ENCODE assay signal across 1 cellular context in genomic region chr17:82253179-82253544, GRCh38.
TF ChIP-seq lines count a peak whose summit lies in the region.

No MANE protein-coding gene starts in this region.

TF ChIP-seq in K562, 482 proteins besides CTCF, POLR2A, EP300 and RAD21:
- TF ChIP-seq EHMT2 (IDR thresholded peaks at IDR 0.05) (no peak), BDP1 (IDR thresholded peaks at IDR 0.05; ENCODE audit: insufficient read depth, insufficient read length) (no peak), SAFB2 (IDR thresholded peaks at IDR 0.05; ENCODE audit: borderline replicate concordance, low read depth, low read length, severe bottlenecking) (no peak), CHD2 (IDR thresholded peaks at IDR 0.05; ENCODE audit: low read depth, low read length) (no peak), SMARCA4 (IDR thresholded peaks at IDR 0.05) (no peak), ZNF655 (CRISPR knock-in tag; IDR thresholded peaks at IDR 0.05) (no peak), SRSF1 (IDR thresholded peaks at IDR 0.05; ENCODE audit: low read depth, low read length) (no peak), FOXP1 (CRISPR knock-in tag; IDR thresholded peaks at IDR 0.05) (no peak), CREB3L1 (IDR thresholded peaks at IDR 0.05; ENCODE audit: borderline replicate concordance, low read depth) (no peak), NR2C1 (IDR thresholded peaks at IDR 0.05) (no peak), NR2C1 (tag; IDR thresholded peaks at IDR 0.05) (no peak), YY1 (IDR thresholded peaks at IDR 0.05; ENCODE audit: borderline replicate concordance in 1 of 3, control insufficient read depth in 1 of 3, extremely low read depth in 1 of 3, insufficient read depth in 3 of 3, insufficient read length in 1 of 3, insufficient replicate concordance in 2 of 3, low read depth in 1 of 3, low read length in 2 of 3) (no peak), MITF (IDR thresholded peaks at IDR 0.05) (no peak), ZNF274 (IDR thresholded peaks at IDR 0.05; ENCODE audit: borderline replicate concordance, low read depth, low read length) (no peak), E2F6 (IDR thresholded peaks at IDR 0.05; ENCODE audit: borderline replicate concordance in 1 of 2, extremely low read depth in 1 of 2, insufficient read depth in 1 of 2, insufficient read length in 1 of 2, low read depth in 1 of 2, low read length in 1 of 2, poor library complexity in 1 of 2, severe bottlenecking in 1 of 2) (no peak), ZBTB33 (CRISPR knock-in tag; IDR thresholded peaks at IDR 0.05) (no peak), MYBL2 (IDR thresholded peaks at IDR 0.05; ENCODE audit: low read depth) (no peak), MYBL2 (CRISPR knock-in tag; IDR thresholded peaks at IDR 0.05; ENCODE audit: borderline replicate concordance) (no peak), ZBTB5 (IDR thresholded peaks at IDR 0.05) (no peak)
